8 cellular contexts compared by ENCODE assay signal in genomic region chr18:3596324-3597158, GRCh38.
DNase-seq lines count a peak whose midpoint lies in the region; ATAC-seq and TF ChIP-seq lines count a peak whose summit lies in the region.

No MANE protein-coding gene starts in this region.

- peaks cover 53% of the 10 kb centered on the region for H3K4me1 ChIP-seq in GM23338 (ENCODE audit: insufficient read depth)
- peaks cover 34% of the 10 kb centered on the region for H3K4me1 ChIP-seq in parathyroid adenoma

- H3K9me3 Mint-ChIP-seq in GM23338, result no peaks in the 10 kb centered on the region
- H3K9me3 Mint-ChIP-seq in activated T-helper 1 cell treated with anti-CD3 and anti-CD28 coated beads, Interleukin-12 subunit alpha, Interleukin-12 subunit beta, Interleukin-2, Interleukin-4 antibody, amounts not matched to agents 30 ng/mL and 10 ng/mL and 1 ng/mL, durations not matched to agents 14 hours and 24 hours and 36 hours, result no peaks in the 10 kb centered on the region

- H3K36me3 ChIP-seq in GM23338 (ENCODE audit: insufficient read depth), result no peaks in the 10 kb centered on the region; the same call in 1 of the 2 replicates
- no peaks in the 10 kb centered on the region for H3K36me3 ChIP-seq in parathyroid adenoma (ENCODE audit: control insufficient read depth, insufficient read depth, low read length)
- no peaks in the 10 kb centered on the region for H3K36me3 ChIP-seq in H7 (replicated peaks; ENCODE audit: control insufficient read depth, insufficient read depth, low read length)

- H3K9me2 ChIP-seq in GM23338 (ENCODE audit: insufficient read depth), result no peaks in the 10 kb centered on the region

- H3K36me3 Mint-ChIP-seq in GM23338 (ENCODE audit: low read depth), result peaks cover 21% of the 10 kb centered on the region
- H3K36me3 Mint-ChIP-seq in activated T-helper 1 cell treated with anti-CD3 and anti-CD28 coated beads, Interleukin-12 subunit alpha, Interleukin-12 subunit beta, Interleukin-2, Interleukin-4 antibody, amounts not matched to agents 30 ng/mL and 10 ng/mL and 1 ng/mL, durations not matched to agents 14 hours and 24 hours and 36 hours (ENCODE audit: low read depth), result peaks cover 15% of the 10 kb centered on the region

- H4K20me1 ChIP-seq in GM23338 (replicated peaks; ENCODE audit: insufficient read depth), result no peaks in the 10 kb centered on the region

- DNase-seq in DMS53 (lab: John Stamatoyannopoulos, UW), result peak; percentile 99
- DNase-seq in GM23338 (ENCODE audit: low spot score), result no peak
- DNase-seq in NCI-H82 (lab: John Stamatoyannopoulos, UW), result peak; percentile 77
- peak; percentile 20 for DNase-seq in activated T-helper 1 cell treated with anti-CD3 and anti-CD28 coated beads, Interleukin-12 subunit alpha, Interleukin-12 subunit beta, Interleukin-2, Interleukin-4 antibody, amounts not matched to agents 30 ng/mL and 10 ng/mL and 1 ng/mL, durations not matched to agents 14 hours and 24 hours and 36 hours (ENCODE audit: low spot score)
- DNase-seq in germinal center (ENCODE audit: low spot score), result peak; percentile 66
- DNase-seq in H7, result no peak
- no peak for DNase-seq in HuH-7.5 (ENCODE audit: low spot score)

- peak in 1 of 2 experiments; percentile 34; a peak in 1 of 4 replicates for TF ChIP-seq CTCF in GM23338 (conservative IDR thresholded peaks at IDR 0.05; ENCODE audit: low read depth in 2 of 2)
- TF ChIP-seq CTCF in parathyroid adenoma (IDR thresholded peaks at IDR 0.05), result no peak

- H3K79me2 ChIP-seq in GM23338 (replicated peaks; ENCODE audit: insufficient read depth) (peaks cover 19% of the 10 kb centered on the region), parathyroid adenoma (no peaks in the 10 kb centered on the region)

- H2AFZ ChIP-seq in GM23338 (no peak overlapping the region), parathyroid adenoma (peak overlapping the region; percentile 8)

- H3K9me3 ChIP-seq in parathyroid adenoma (ENCODE audit: control insufficient read depth, low read length), result no peaks in the 10 kb centered on the region

- no peak overlapping the region for H3K4me3 ChIP-seq in GM23338
- no peak overlapping the region for H3K4me3 ChIP-seq in parathyroid adenoma (ENCODE audit: low read depth, low read length)
- no peak overlapping the region for H3K4me3 ChIP-seq in H7 (ENCODE audit: insufficient read depth, low read depth, low read length)

- H3K4me3 Mint-ChIP-seq in GM23338, result no peak overlapping the region; the same call in 2 of the 3 replicates
- peak overlapping the region; percentile 89 for H3K4me3 Mint-ChIP-seq in activated T-helper 1 cell treated with anti-CD3 and anti-CD28 coated beads, Interleukin-12 subunit alpha, Interleukin-12 subunit beta, Interleukin-2, Interleukin-4 antibody, amounts not matched to agents 30 ng/mL and 10 ng/mL and 1 ng/mL, durations not matched to agents 14 hours and 24 hours and 36 hours

- peaks cover 19% of the 10 kb centered on the region for H3K27me3 Mint-ChIP-seq in GM23338 (ENCODE audit: insufficient read depth, low read depth, poor library complexity)
- no peaks in the 10 kb centered on the region for H3K27me3 Mint-ChIP-seq in activated T-helper 1 cell treated with anti-CD3 and anti-CD28 coated beads, Interleukin-12 subunit alpha, Interleukin-12 subunit beta, Interleukin-2, Interleukin-4 antibody, amounts not matched to agents 30 ng/mL and 10 ng/mL and 1 ng/mL, durations not matched to agents 14 hours and 24 hours and 36 hours (ENCODE audit: insufficient read depth)

- H3K27ac ChIP-seq in GM23338 (ENCODE audit: low read depth) (peak overlapping the region; percentile 72), parathyroid adenoma (peak overlapping the region; percentile 96)

- H3K9ac ChIP-seq in parathyroid adenoma, result no peak overlapping the region

- H3K27ac Mint-ChIP-seq in GM23338, result peak overlapping the region; percentile 94
- peak overlapping the region; percentile 98 for H3K27ac Mint-ChIP-seq in activated T-helper 1 cell treated with anti-CD3 and anti-CD28 coated beads, Interleukin-12 subunit alpha, Interleukin-12 subunit beta, Interleukin-2, Interleukin-4 antibody, amounts not matched to agents 30 ng/mL and 10 ng/mL and 1 ng/mL, durations not matched to agents 14 hours and 24 hours and 36 hours

- intact Hi-C loops in activated T-helper 1 cell treated with anti-CD3 and anti-CD28 coated beads, Interleukin-12 subunit alpha, Interleukin-12 subunit beta, Interleukin-2, Interleukin-4 antibody, amounts not matched to agents 30 ng/mL and 10 ng/mL and 1 ng/mL, durations not matched to agents 14 hours and 24 hours and 36 hours (cut with micrococcal nuclease), result loop anchor here (10.0 kb wide), 1 partner anchor 1022 kb away; the partner anchor contains the start of genes METTL4 and NDC80

- H3K27me3 ChIP-seq in GM23338 (ENCODE audit: insufficient read depth) (peaks cover 20% of the 10 kb centered on the region), parathyroid adenoma (ENCODE audit: control insufficient read depth, insufficient read depth, low read length) (no peaks in the 10 kb centered on the region), H7 (ENCODE audit: control insufficient read depth, insufficient read depth, low read length) (peaks cover 9% of the 10 kb centered on the region)

- peak overlapping the region; percentile 72; the same call in 1 of the 2 replicates for H3K4me2 ChIP-seq in GM23338
- peak overlapping the region; percentile 78 for H3K4me2 ChIP-seq in parathyroid adenoma (ENCODE audit: low read length)

- no peak for ATAC-seq in GM23338

- H3K4me1 Mint-ChIP-seq in GM23338, result peaks cover 57% of the 10 kb centered on the region
- peaks cover 57% of the 10 kb centered on the region for H3K4me1 Mint-ChIP-seq in activated T-helper 1 cell treated with anti-CD3 and anti-CD28 coated beads, Interleukin-12 subunit alpha, Interleukin-12 subunit beta, Interleukin-2, Interleukin-4 antibody, amounts not matched to agents 30 ng/mL and 10 ng/mL and 1 ng/mL, durations not matched to agents 14 hours and 24 hours and 36 hours (ENCODE audit: low read depth)

- H3F3A ChIP-seq in GM23338 (replicated peaks; ENCODE audit: low read depth), result peaks cover 19% of the 10 kb centered on the region

TF ChIP-seq in GM23338, 12 proteins besides CTCF, POLR2A, EP300 and RAD21 (continues in another document):
- TF ChIP-seq ZNF114 (CRISPR knock-in tag; IDR thresholded peaks at IDR 0.05), result no peak
- no peak for TF ChIP-seq EZH2phosphoT487 (IDR thresholded peaks at IDR 0.05; ENCODE audit: unreplicated experiment)
- TF ChIP-seq EZH2 (IDR thresholded peaks at IDR 0.05; ENCODE audit: low read depth, unreplicated experiment), result no peak
- TF ChIP-seq, protein P1, sequence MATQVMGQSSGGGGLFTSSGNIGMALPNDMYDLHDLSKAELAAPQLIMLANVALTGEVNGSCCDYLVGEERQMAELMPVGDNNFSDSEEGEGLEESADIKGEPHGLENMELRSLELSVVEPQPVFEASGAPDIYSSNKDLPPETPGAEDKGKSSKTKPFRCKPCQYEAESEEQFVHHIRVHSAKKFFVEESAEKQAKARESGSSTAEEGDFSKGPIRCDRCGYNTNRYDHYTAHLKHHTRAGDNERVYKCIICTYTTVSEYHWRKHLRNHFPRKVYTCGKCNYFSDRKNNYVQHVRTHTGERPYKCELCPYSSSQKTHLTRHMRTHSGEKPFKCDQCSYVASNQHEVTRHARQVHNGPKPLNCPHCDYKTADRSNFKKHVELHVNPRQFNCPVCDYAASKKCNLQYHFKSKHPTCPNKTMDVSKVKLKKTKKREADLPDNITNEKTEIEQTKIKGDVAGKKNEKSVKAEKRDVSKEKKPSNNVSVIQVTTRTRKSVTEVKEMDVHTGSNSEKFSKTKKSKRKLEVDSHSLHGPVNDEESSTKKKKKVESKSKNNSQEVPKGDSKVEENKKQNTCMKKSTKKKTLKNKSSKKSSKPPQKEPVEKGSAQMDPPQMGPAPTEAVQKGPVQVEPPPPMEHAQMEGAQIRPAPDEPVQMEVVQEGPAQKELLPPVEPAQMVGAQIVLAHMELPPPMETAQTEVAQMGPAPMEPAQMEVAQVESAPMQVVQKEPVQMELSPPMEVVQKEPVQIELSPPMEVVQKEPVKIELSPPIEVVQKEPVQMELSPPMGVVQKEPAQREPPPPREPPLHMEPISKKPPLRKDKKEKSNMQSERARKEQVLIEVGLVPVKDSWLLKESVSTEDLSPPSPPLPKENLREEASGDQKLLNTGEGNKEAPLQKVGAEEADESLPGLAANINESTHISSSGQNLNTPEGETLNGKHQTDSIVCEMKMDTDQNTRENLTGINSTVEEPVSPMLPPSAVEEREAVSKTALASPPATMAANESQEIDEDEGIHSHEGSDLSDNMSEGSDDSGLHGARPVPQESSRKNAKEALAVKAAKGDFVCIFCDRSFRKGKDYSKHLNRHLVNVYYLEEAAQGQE (IDR thresholded peaks at IDR 0.05; ENCODE audit: unreplicated experiment), result no peak
- no peak for TF ChIP-seq CREB1 (CRISPR knock-in tag; IDR thresholded peaks at IDR 0.05; ENCODE audit: low read depth)
- TF ChIP-seq, protein P2, sequence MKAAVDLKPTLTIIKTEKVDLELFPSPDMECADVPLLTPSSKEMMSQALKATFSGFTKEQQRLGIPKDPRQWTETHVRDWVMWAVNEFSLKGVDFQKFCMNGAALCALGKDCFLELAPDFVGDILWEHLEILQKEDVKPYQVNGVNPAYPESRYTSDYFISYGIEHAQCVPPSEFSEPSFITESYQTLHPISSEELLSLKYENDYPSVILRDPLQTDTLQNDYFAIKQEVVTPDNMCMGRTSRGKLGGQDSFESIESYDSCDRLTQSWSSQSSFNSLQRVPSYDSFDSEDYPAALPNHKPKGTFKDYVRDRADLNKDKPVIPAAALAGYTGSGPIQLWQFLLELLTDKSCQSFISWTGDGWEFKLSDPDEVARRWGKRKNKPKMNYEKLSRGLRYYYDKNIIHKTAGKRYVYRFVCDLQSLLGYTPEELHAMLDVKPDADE (IDR thresholded peaks at IDR 0.05), result no peak

Comparison
In these comparisons a context has a peak if more than half of its experiments do, and no peak if none do; other contexts are left out.
1. DNase-seq: peak in DMS53 (single experiment), NCI-H82 (single experiment), activated T-helper 1 cell treated with anti-CD3 and anti-CD28 coated beads, Interleukin-12 subunit alpha, Interleukin-12 subunit beta, Interleukin-2, Interleukin-4 antibody, amounts not matched to agents 30 ng/mL and 10 ng/mL and 1 ng/mL, durations not matched to agents 14 hours and 24 hours and 36 hours (single experiment) and germinal center (single experiment); none in GM23338 (single experiment), H7 (single experiment) and HuH-7.5 (single experiment).